10 cellular contexts compared by ENCODE assay signal in the genomic region with DNA sequence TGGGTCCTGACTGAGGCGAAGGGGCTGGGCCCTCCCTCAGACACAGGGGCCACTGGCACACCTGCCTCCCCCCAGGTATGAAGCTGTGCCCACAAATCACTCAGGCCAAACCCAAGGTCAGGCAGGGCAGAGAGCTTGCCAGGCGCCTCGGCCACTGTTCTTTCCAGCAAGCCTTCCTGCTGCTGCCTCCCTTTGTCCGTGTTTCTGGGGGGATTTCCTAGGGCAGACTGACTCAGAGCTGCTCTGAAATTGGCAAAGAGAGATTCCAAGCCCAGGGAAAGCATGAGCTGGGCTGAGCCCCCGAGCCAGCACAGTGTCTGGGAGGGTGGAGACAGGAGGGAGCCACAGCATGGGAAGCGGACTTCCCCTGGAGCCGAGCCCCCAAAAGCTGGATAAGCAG. TPM values are rescaled to one million over a fixed set of nuclear protein-coding genes. Genes with fewer than 3 reads are reported as not detected.
DNase-seq lines count a peak whose midpoint lies in the region; ATAC-seq, FAIRE-seq and TF ChIP-seq lines count a peak whose summit lies in the region.
"Had no signal": no experiment of that assay in that cellular context is flagged by ENCODE, and none has a peak within 500 bp of the region (broad histone marks: within the 10 kb centered on the region; RNA-seq: fewer than 3 reads in every experiment).

No MANE protein-coding gene starts in this region.

- peak overlapping the region; percentile 4 for H3K4me2 ChIP-seq in skeletal muscle satellite cell (ENCODE audit: low read length)

- H3K27me3 Mint-ChIP-seq in activated naive CD4-positive, alpha-beta T cell treated with anti-CD3 and anti-CD28 coated beads for 36 hours (ENCODE audit: low read depth), result no peaks in the 10 kb centered on the region

- ATAC-seq in HG03354 (IDR thresholded peaks at IDR 0.05; ENCODE audit: poor library complexity, severe bottlenecking, unreplicated experiment) (no peak), HG03097 (IDR thresholded peaks at IDR 0.05; ENCODE audit: low FRiP score, unreplicated experiment) (no peak)

- H3K4me1 Mint-ChIP-seq in activated naive CD4-positive, alpha-beta T cell treated with anti-CD3 and anti-CD28 coated beads for 36 hours (ENCODE audit: low read depth), result peaks cover 9% of the 10 kb centered on the region

- no peak overlapping the region for H3K4me3 Mint-ChIP-seq in activated naive CD4-positive, alpha-beta T cell treated with anti-CD3 and anti-CD28 coated beads for 36 hours

- H3K9me3 Mint-ChIP-seq in activated naive CD4-positive, alpha-beta T cell treated with anti-CD3 and anti-CD28 coated beads for 36 hours, result no peaks in the 10 kb centered on the region

- H3K4me1 ChIP-seq in kidney (ENCODE audit: control insufficient read depth in 1 of 2, insufficient read depth in 1 of 2, low read depth in 1 of 2, low read length in 2 of 2) (peaks cover 63 to 76% of the 10 kb centered on the region in 2 donors), skeletal muscle satellite cell (ENCODE audit: control insufficient read depth, insufficient read depth, low read length) (peaks cover 85% of the 10 kb centered on the region)

- peaks cover 7% of the 10 kb centered on the region for H3K36me3 Mint-ChIP-seq in activated naive CD4-positive, alpha-beta T cell treated with anti-CD3 and anti-CD28 coated beads for 36 hours (ENCODE audit: low read depth)

- H3K9ac ChIP-seq in kidney (ENCODE audit: low read length in 2 of 2), result peak overlapping the region; percentile 20 to 53
- peak overlapping the region; percentile 91 for H3K9ac ChIP-seq in skeletal muscle satellite cell (ENCODE audit: low read depth, low read length)

- intact Hi-C loops in kidney (cut with DNase I), result no loop called here
- intact Hi-C loops in activated naive CD4-positive, alpha-beta T cell treated with anti-CD3 and anti-CD28 coated beads for 36 hours (cut with micrococcal nuclease), result no loop called here

- no peak for FAIRE-seq in kidney (lab: Jason Lieb, UNC)

- no peaks in the 10 kb centered on the region for H3K9me3 ChIP-seq in kidney (ENCODE audit: control insufficient read depth in 1 of 2, low read length in 2 of 2)
- no peaks in the 10 kb centered on the region for H3K9me3 ChIP-seq in skeletal muscle satellite cell (replicated peaks; ENCODE audit: low read length)

- CTCF ChIA-PET in activated naive CD4-positive, alpha-beta T cell treated with anti-CD3 and anti-CD28 coated beads for 36 hours (lab: Charles Lee), result no interaction called here

- no peaks in the 10 kb centered on the region for H3K27me3 ChIP-seq in H7 (ENCODE audit: control insufficient read depth, insufficient read depth, low read length)
- H3K27me3 ChIP-seq in skeletal muscle satellite cell (ENCODE audit: control insufficient read depth, insufficient read depth, low read length), result no peaks in the 10 kb centered on the region

- H3K27ac Mint-ChIP-seq in activated naive CD4-positive, alpha-beta T cell treated with anti-CD3 and anti-CD28 coated beads for 36 hours, result no peak overlapping the region

- H3K27ac ChIP-seq in caudate nucleus (ENCODE audit: low read depth, low read length), result peak overlapping the region; percentile 100
- H3K27ac ChIP-seq in kidney (ENCODE audit: low read depth in 2 of 2, low read length in 2 of 2), result peak overlapping the region; percentile 97 to 98

- no peaks in the 10 kb centered on the region; the same call in none of the 2 replicates for H3K36me3 ChIP-seq in H7 (replicated peaks; ENCODE audit: control insufficient read depth, insufficient read depth, low read length)
- H3K36me3 ChIP-seq in kidney (ENCODE audit: control insufficient read depth in 1 of 2, insufficient read depth in 2 of 2, low read length in 2 of 2), result no peaks in the 10 kb centered on the region
- H3K36me3 ChIP-seq in skeletal muscle satellite cell (ENCODE audit: insufficient read depth, low read length), result peaks cover 2% of the 10 kb centered on the region

- no peak for TF ChIP-seq CTCF in kidney (IDR thresholded peaks at IDR 0.05; ENCODE audit: borderline replicate concordance, extremely low read depth, insufficient read depth)

- H3K4me3 ChIP-seq in H7 (ENCODE audit: insufficient read depth, low read depth, low read length) (no peak overlapping the region), kidney (ENCODE audit: low read length in 2 of 2) (no peak overlapping the region), skeletal muscle satellite cell (ENCODE audit: low read length) (no peak overlapping the region)

- DNase-seq in H7 (peak; percentile 63), caudate nucleus (lab: John Stamatoyannopoulos, UW) (peak in 5 of 61 donors; percentile 16 to 55 (median 36)), kidney (peak; percentile 78)
- DNase-seq in stimulated activated naive CD4-positive, alpha-beta T cell treated with Interleukin-2 at 50 U/mL for 16 hours (lab: John Stamatoyannopoulos, UW), result no peak
- no peak for DNase-seq in activated naive CD4-positive, alpha-beta T cell treated with anti-CD3 and anti-CD28 coated beads for 36 hours
- DNase-seq: effector CD8-positive, alpha-beta T cell; NCI-H1092 had no signal

RNA-seq across cellular contexts. Expression of gene PPP2R1B, which starts 33.2 kb away (rescaled TPM):
- 58.9 and 59.6 TPM in 2 replicates for total RNA-seq in H7 (2014; rRNA removed; shearing (Covaris generic))
- total RNA-seq in kidney, result 35.5 TPM
- polyA plus RNA-seq in kidney (ENCODE audit: insufficient read depth, low read depth, low replicate concordance), result 11.7 TPM
- 24.1 and 25.8 TPM in 2 replicates for total RNA-seq in skeletal muscle satellite cell (2012; rRNA removed)
- 10 to 100 TPM; 36.7 to 43.8 TPM for total RNA-seq in activated naive CD4-positive, alpha-beta T cell treated with anti-CD3 and anti-CD28 coated beads for 36 hours

Comparison
In these comparisons a context has a peak if more than half of its experiments do, and no peak if none do; other contexts are left out.
1. DNase-seq: peak in H7 (single experiment) and kidney (single experiment); none in stimulated activated naive CD4-positive, alpha-beta T cell treated with Interleukin-2 at 50 U/mL for 16 hours (single experiment) and activated naive CD4-positive, alpha-beta T cell treated with anti-CD3 and anti-CD28 coated beads for 36 hours (single experiment).